Comparison of ENCODE assay signal across 8 cellular contexts in genomic region chr7:19747740-19748339, GRCh38. TPM values are rescaled to one million over a fixed set of nuclear protein-coding genes. Genes with fewer than 3 reads are reported as not detected.
DNase-seq lines count a peak whose midpoint lies in the region; ATAC-seq, FAIRE-seq and TF ChIP-seq lines count a peak whose summit lies in the region.

No MANE protein-coding gene starts in this region.

- no peak overlapping the region for H3K4me2 ChIP-seq in K562 (ENCODE audit: insufficient read depth, low read length)

- TF ChIP-seq EP300 in K562 (IDR thresholded peaks at IDR 0.05; ENCODE audit: low read length) = no peak

- H3K27me3 ChIP-seq in K562 (ENCODE audit: control insufficient read depth in 2 of 2, insufficient read depth in 2 of 2, low read length in 2 of 2) = no peaks in the 10 kb centered on the region

- no peaks in the 10 kb centered on the region for H3K4me1 ChIP-seq in K562 (replicated peaks in 1 of 2; ENCODE audit: control insufficient read depth in 2 of 2, insufficient read depth in 2 of 2, low read length in 2 of 2)

- TF ChIP-seq RAD21 in K562 (CRISPR knock-in tag; conservative IDR thresholded peaks at IDR 0.05 in 1 of 2, IDR thresholded peaks at IDR 0.05 in 1 of 2) = peak; percentile 66

- 7% methylated on average over 4 of the region's 4 CpGs for WGBS in K562 (ENCODE audit: insufficient coverage, low coverage, missing lambda C conversion rate)

- peak; percentile 32 to 62 (median 44); a peak in 5 of 6 replicates for TF ChIP-seq CTCF in K562 (IDR thresholded peaks at IDR 0.05 in 2 of 3, conservative IDR thresholded peaks at IDR 0.05 in 1 of 3; ENCODE audit: insufficient read depth in 2 of 3, low read depth in 1 of 3, low read length in 3 of 3)

- H3K9ac ChIP-seq in K562 (ENCODE audit: insufficient read depth in 1 of 2, low read depth in 2 of 2, low read length in 2 of 2) = no peak overlapping the region

- POLR2A ChIA-PET in K562 (lab: Yijun Ruan, JAX) = interaction anchor here (0.7 to 1.1 kb wide), 2 partner anchors 298 to 850 kb away, joined by 3 to 5 read pairs; no protein-coding TSS in a partner anchor

- FAIRE-seq in H54 (lab: Jason Lieb, UNC) (peak; percentile 99), K562 (lab: Jason Lieb, UNC) (peak; percentile 46)

- H4K20me1 ChIP-seq in K562 (replicated peaks; ENCODE audit: control insufficient read depth, insufficient read depth, low read length) = no peaks in the 10 kb centered on the region

- peak; percentile 75 for ATAC-seq in K562

- no TSS peak for BruUV-seq in K562 (replicated peaks; lab: Mats Ljungman, UMichigan)

- in situ Hi-C loops in K562 (cut with MboI) = loop anchor here (10.0 kb wide), 1 partner anchor 697 kb away; no protein-coding TSS in a partner anchor

- DNase-seq in COLO829 (ENCODE audit: low spot score) = peak; percentile 48
- peak; percentile 35 for DNase-seq in H54 (ENCODE audit: insufficient read length, low spot score)
- DNase-seq in NCI-H2227 treated with DMSO at 0.1 percent for 48 hours (lab: John Stamatoyannopoulos, UW) = peak; percentile 26
- DNase-seq in K562 (ENCODE audit: extremely low read depth in 1 of 4, low spot score in 3 of 4) = peak; percentile 16 to 45 (median 23)
- peak; percentile 58 for DNase-seq in medulla oblongata (ENCODE audit: extremely low spot score)
- no peak for DNase-seq in stimulated activated CD4-positive, alpha-beta T cell treated with anti-CD3 and anti-CD28 coated beads, Interleukin-2, amount 100 ng/mL, for 24 hours
- no peak for DNase-seq in foreskin melanocyte
- no peak for DNase-seq in amniotic stem cell (lab: John Stamatoyannopoulos, UW)

- H2AFZ ChIP-seq in K562 (ENCODE audit: low read depth, low read length) = no peak overlapping the region

- H3K9me1 ChIP-seq in K562 (ENCODE audit: control insufficient read depth, insufficient read depth, low read length) = no peaks in the 10 kb centered on the region

- H3K4me3 ChIP-seq in K562 = no peak overlapping the region

- H3K36me3 ChIP-seq in K562 (ENCODE audit: control insufficient read depth, insufficient read depth, low read length) = no peaks in the 10 kb centered on the region

- intact Hi-C loops in K562 (cut with micrococcal nuclease) = loop anchor here (2.0 kb wide), 2 partner anchors 693 to 851 kb away; no protein-coding TSS in a partner anchor

- H3K79me2 ChIP-seq in K562 (ENCODE audit: control insufficient read depth, insufficient read depth, low read length) = no peaks in the 10 kb centered on the region

- TF ChIP-seq POLR2A in H54 (IDR thresholded peaks at IDR 0.05; ENCODE audit: low read depth, low read length) = no peak
- no peak for TF ChIP-seq POLR2A in K562 (conservative IDR thresholded peaks at IDR 0.05)

- CTCF ChIA-PET in K562 (lab: Yijun Ruan, JAX; ENCODE audit: low intra/inter-chr PET ratio) = interaction anchor here (0.8 to 1.6 kb wide), 4 partner anchors 563 to 1211 kb away, joined by 3 read pairs; no protein-coding TSS in a partner anchor

- H3K9me3 ChIP-seq in K562 (replicated peaks; ENCODE audit: control insufficient read depth, insufficient read depth, low read depth, low read length) = no peaks in the 10 kb centered on the region

- no peak overlapping the region for H3K27ac ChIP-seq in K562 (ENCODE audit: extremely low read depth, low read depth, low read length)

TF ChIP-seq in K562, 482 proteins besides CTCF, POLR2A, EP300 and RAD21 (continues in another document):
- TF ChIP-seq ZKSCAN1 (IDR thresholded peaks at IDR 0.05; ENCODE audit: low read depth, low read length) (no peak), ARNT (IDR thresholded peaks at IDR 0.05) (no peak), ZFX (CRISPR knock-in tag; IDR thresholded peaks at IDR 0.05) (no peak), NCOA6 (IDR thresholded peaks at IDR 0.05) (no peak), SMC3 (conservative IDR thresholded peaks at IDR 0.05; ENCODE audit: insufficient read depth, low read depth, low read length) (0 out of 2 replicates have a peak, but pooled peaks have one; percentile 38), FOXP1 (CRISPR knock-in tag; IDR thresholded peaks at IDR 0.05) (no peak), E4F1 (CRISPR knock-in tag; IDR thresholded peaks at IDR 0.05; ENCODE audit: borderline replicate concordance) (no peak), MAX (CRISPR knock-in tag; IDR thresholded peaks at IDR 0.05) (no peak), IRF2 (CRISPR knock-in tag; IDR thresholded peaks at IDR 0.05) (no peak), DEAF1 (CRISPR knock-in tag; IDR thresholded peaks at IDR 0.05) (peak; percentile 7; the same call in 1 of the 2 replicates), POLR2B (IDR thresholded peaks at IDR 0.05; ENCODE audit: low read depth, partially characterized antibody) (no peak), HOXB6 (CRISPR knock-in tag; IDR thresholded peaks at IDR 0.05; ENCODE audit: borderline replicate concordance) (no peak), SRSF9 (IDR thresholded peaks at IDR 0.05; ENCODE audit: borderline replicate concordance, low read depth, low read length) (no peak), IFI16 (CRISPR knock-in tag; IDR thresholded peaks at IDR 0.05) (no peak)

RNA-seq across cellular contexts. Expression of gene TMEM196, which starts 25.6 kb away (rescaled TPM):
- not detected in 2 replicates for total RNA-seq in K562 (2011; cell fraction: chromatin; rRNA removed; ENCODE audit: low replicate concordance)
- total RNA-seq in K562 (2011; cell fraction: nucleolus; rRNA removed) = not detected in 2 replicates
- total RNA-seq in K562 (2011; cell fraction: nucleoplasm; rRNA removed) = not detected in 2 replicates
- total RNA-seq in K562 (2014; rRNA removed) (not detected in 2 replicates), K562 (2014; rRNA removed; fragmentation: Illumina TruSeq; extraction: Trizol) (not detected in 2 replicates), K562 (2015; rRNA removed; fragmentation: Illumina TruSeq; extraction: Trizol) (not detected in 2 replicates), K562 (2021) (not detected in 2 replicates)
- polyA plus RNA-seq in K562 (2011; rRNA removed) (not detected in 2 replicates), K562 (2014; fragmentation: Illumina TruSeq; extraction: Trizol) (not detected in 2 replicates), K562 (2014; fragmentation: Nextera tagmentation; extraction: Ambion mirVana) (not detected), K562 (2014; rRNA removed) (not detected in 2 replicates)
- not detected in 2 replicates for polyA plus RNA-seq in K562 (2011; cell fraction: cytosol; rRNA removed)
- polyA plus RNA-seq in K562 (2011; cell fraction: nucleus; rRNA removed) = not detected in 2 replicates
- polyA plus RNA-seq in K562 (2012) = not detected in 2 replicates
- polyA minus RNA-seq in K562 (2011; rRNA and poly(A)+ RNA removed) = not detected in 2 replicates
- polyA minus RNA-seq in K562 (2011; cell fraction: cytosol; rRNA and poly(A)+ RNA removed) = not detected in 2 replicates
- not detected in 2 replicates for polyA minus RNA-seq in K562 (2011; cell fraction: nucleus; rRNA and poly(A)+ RNA removed)

RNA-seq across cellular contexts. Expression of gene POLR1F, which starts 39.0 kb away (rescaled TPM):
- total RNA-seq in K562 (2011; cell fraction: chromatin; rRNA removed; ENCODE audit: low replicate concordance) = 5.0 and 15.5 TPM in 2 replicates
- total RNA-seq in K562 (2011; cell fraction: nucleolus; rRNA removed) = 4.3 and 5.4 TPM in 2 replicates
- 7.3 and 10.8 TPM in 2 replicates for total RNA-seq in K562 (2011; cell fraction: nucleoplasm; rRNA removed)
- total RNA-seq in K562 (2014; rRNA removed) (25.2 and 25.6 TPM in 2 replicates), K562 (2014; rRNA removed; fragmentation: Illumina TruSeq; extraction: Trizol) (39.0 and 44.0 TPM in 2 replicates), K562 (2015; rRNA removed; fragmentation: Illumina TruSeq; extraction: Trizol) (35.3 and 39.1 TPM in 2 replicates), K562 (2021) (27.0 and 31.5 TPM in 2 replicates)
- polyA plus RNA-seq in K562 (2011; rRNA removed) (19.4 and 31.6 TPM in 2 replicates), K562 (2014; fragmentation: Illumina TruSeq; extraction: Trizol) (25.9 and 32.7 TPM in 2 replicates), K562 (2014; fragmentation: Nextera tagmentation; extraction: Ambion mirVana) (10 to 100 TPM; 93.5 to 95.3 TPM), K562 (2014; rRNA removed) (17.5 and 18.4 TPM in 2 replicates)
- 7.3 and 12.8 TPM in 2 replicates for polyA plus RNA-seq in K562 (2011; cell fraction: cytosol; rRNA removed)
- polyA plus RNA-seq in K562 (2011; cell fraction: nucleus; rRNA removed) = 8.0 and 9.5 TPM in 2 replicates
- 12.7 and 18.9 TPM in 2 replicates for polyA plus RNA-seq in K562 (2012)
- 43.7 and 45.6 TPM in 2 replicates for polyA minus RNA-seq in K562 (2011; rRNA and poly(A)+ RNA removed)
- 12.3 and 16.8 TPM in 2 replicates for polyA minus RNA-seq in K562 (2011; cell fraction: cytosol; rRNA and poly(A)+ RNA removed)
- 12.4 and 14.1 TPM in 2 replicates for polyA minus RNA-seq in K562 (2011; cell fraction: nucleus; rRNA and poly(A)+ RNA removed)

Comparison
In these comparisons a context has a peak if more than half of its experiments do, and no peak if none do; other contexts are left out.
1. DNase-seq: peak in COLO829 (single experiment), H54 (single experiment), NCI-H2227 treated with DMSO at 0.1 percent for 48 hours (single experiment), K562 (4 of 4) and medulla oblongata (single experiment); none in stimulated activated CD4-positive, alpha-beta T cell treated with anti-CD3 and anti-CD28 coated beads, Interleukin-2, amount 100 ng/mL, for 24 hours (0 of 2), foreskin melanocyte (single experiment) and amniotic stem cell (single experiment).